Comparison of ENCODE assay signal across 1 cellular context in the genomic region with DNA sequence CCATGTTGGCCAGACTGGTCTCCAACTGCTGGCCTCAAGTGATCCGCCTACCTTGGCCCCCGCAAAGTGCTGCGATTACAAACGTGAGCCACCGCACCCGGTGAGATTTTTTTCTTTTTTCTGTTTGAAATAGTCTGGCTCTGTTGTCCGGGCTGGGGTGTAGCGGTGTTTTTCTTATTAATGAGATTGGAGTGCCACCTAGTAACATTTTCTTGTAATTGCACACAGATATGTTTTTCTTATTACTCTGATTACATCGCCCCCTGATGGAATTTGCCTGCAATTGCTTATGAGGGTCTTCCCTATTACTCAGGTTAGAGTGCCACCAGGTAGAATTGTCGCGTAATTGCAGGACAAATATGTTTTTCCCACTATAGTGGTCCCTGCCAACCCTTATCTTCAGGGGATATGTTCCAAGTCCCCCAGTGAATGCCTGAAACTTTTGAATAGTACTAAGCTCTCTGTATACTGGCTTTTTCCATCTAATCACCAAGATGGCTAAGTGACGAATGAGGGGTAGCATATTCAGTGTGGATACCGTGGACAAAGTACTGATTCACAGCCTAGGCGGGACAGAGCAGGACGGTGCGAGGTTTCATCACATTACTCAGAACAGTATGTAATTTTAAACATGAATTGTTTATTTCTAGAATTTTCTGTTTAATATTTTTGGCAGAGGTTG.
TF ChIP-seq lines count a peak whose summit lies in the region.

No MANE protein-coding gene starts in this region.

TF ChIP-seq in GM23338, 12 proteins besides CTCF, POLR2A, EP300 and RAD21 (continued from another document):
- TF ChIP-seq EZH2phosphoT487 (IDR thresholded peaks at IDR 0.05; ENCODE audit: unreplicated experiment) = no peak
- TF ChIP-seq, protein P1, sequence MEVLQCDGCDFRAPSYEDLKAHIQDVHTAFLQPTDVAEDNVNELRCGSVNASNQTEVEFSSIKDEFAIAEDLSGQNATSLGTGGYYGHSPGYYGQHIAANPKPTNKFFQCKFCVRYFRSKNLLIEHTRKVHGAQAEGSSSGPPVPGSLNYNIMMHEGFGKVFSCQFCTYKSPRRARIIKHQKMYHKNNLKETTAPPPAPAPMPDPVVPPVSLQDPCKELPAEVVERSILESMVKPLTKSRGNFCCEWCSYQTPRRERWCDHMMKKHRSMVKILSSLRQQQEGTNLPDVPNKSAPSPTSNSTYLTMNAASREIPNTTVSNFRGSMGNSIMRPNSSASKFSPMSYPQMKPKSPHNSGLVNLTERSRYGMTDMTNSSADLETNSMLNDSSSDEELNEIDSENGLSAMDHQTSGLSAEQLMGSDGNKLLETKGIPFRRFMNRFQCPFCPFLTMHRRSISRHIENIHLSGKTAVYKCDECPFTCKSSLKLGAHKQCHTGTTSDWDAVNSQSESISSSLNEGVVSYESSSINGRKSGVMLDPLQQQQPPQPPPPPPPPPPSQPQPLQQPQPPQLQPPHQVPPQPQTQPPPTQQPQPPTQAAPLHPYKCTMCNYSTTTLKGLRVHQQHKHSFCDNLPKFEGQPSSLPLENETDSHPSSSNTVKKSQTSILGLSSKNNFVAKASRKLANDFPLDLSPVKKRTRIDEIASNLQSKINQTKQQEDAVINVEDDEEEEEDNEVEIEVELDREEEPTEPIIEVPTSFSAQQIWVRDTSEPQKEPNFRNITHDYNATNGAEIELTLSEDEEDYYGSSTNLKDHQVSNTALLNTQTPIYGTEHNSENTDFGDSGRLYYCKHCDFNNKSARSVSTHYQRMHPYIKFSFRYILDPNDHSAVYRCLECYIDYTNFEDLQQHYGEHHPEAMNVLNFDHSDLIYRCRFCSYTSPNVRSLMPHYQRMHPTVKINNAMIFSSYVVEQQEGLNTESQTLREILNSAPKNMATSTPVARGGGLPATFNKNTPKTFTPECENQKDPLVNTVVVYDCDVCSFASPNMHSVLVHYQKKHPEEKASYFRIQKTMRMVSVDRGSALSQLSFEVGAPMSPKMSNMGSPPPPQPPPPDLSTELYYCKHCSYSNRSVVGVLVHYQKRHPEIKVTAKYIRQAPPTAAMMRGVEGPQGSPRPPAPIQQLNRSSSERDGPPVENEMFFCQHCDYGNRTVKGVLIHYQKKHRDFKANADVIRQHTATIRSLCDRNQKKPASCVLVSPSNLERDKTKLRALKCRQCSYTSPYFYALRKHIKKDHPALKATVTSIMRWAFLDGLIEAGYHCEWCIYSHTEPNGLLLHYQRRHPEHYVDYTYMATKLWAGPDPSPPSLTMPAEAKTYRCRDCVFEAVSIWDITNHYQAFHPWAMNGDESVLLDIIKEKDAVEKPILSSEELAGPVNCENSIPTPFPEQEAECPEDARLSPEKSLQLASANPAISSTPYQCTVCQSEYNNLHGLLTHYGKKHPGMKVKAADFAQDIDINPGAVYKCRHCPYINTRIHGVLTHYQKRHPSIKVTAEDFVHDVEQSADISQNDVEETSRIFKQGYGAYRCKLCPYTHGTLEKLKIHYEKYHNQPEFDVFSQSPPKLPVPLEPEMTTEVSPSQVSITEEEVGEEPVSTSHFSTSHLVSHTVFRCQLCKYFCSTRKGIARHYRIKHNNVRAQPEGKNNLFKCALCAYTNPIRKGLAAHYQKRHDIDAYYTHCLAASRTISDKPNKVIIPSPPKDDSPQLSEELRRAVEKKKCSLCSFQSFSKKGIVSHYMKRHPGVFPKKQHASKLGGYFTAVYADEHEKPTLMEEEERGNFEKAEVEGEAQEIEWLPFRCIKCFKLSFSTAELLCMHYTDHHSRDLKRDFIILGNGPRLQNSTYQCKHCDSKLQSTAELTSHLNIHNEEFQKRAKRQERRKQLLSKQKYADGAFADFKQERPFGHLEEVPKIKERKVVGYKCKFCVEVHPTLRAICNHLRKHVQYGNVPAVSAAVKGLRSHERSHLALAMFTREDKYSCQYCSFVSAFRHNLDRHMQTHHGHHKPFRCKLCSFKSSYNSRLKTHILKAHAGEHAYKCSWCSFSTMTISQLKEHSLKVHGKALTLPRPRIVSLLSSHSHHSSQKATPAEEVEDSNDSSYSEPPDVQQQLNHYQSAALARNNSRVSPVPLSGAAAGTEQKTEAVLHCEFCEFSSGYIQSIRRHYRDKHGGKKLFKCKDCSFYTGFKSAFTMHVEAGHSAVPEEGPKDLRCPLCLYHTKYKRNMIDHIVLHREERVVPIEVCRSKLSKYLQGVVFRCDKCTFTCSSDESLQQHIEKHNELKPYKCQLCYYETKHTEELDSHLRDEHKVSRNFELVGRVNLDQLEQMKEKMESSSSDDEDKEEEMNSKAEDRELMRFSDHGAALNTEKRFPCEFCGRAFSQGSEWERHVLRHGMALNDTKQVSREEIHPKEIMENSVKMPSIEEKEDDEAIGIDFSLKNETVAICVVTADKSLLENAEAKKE (CRISPR knock-in tag; IDR thresholded peaks at IDR 0.05) = no peak
- TF ChIP-seq, protein P2, sequence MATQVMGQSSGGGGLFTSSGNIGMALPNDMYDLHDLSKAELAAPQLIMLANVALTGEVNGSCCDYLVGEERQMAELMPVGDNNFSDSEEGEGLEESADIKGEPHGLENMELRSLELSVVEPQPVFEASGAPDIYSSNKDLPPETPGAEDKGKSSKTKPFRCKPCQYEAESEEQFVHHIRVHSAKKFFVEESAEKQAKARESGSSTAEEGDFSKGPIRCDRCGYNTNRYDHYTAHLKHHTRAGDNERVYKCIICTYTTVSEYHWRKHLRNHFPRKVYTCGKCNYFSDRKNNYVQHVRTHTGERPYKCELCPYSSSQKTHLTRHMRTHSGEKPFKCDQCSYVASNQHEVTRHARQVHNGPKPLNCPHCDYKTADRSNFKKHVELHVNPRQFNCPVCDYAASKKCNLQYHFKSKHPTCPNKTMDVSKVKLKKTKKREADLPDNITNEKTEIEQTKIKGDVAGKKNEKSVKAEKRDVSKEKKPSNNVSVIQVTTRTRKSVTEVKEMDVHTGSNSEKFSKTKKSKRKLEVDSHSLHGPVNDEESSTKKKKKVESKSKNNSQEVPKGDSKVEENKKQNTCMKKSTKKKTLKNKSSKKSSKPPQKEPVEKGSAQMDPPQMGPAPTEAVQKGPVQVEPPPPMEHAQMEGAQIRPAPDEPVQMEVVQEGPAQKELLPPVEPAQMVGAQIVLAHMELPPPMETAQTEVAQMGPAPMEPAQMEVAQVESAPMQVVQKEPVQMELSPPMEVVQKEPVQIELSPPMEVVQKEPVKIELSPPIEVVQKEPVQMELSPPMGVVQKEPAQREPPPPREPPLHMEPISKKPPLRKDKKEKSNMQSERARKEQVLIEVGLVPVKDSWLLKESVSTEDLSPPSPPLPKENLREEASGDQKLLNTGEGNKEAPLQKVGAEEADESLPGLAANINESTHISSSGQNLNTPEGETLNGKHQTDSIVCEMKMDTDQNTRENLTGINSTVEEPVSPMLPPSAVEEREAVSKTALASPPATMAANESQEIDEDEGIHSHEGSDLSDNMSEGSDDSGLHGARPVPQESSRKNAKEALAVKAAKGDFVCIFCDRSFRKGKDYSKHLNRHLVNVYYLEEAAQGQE (IDR thresholded peaks at IDR 0.05; ENCODE audit: unreplicated experiment) = no peak
- no peak for TF ChIP-seq JUNB (IDR thresholded peaks at IDR 0.05; ENCODE audit: unreplicated experiment)
- TF ChIP-seq, protein P3, sequence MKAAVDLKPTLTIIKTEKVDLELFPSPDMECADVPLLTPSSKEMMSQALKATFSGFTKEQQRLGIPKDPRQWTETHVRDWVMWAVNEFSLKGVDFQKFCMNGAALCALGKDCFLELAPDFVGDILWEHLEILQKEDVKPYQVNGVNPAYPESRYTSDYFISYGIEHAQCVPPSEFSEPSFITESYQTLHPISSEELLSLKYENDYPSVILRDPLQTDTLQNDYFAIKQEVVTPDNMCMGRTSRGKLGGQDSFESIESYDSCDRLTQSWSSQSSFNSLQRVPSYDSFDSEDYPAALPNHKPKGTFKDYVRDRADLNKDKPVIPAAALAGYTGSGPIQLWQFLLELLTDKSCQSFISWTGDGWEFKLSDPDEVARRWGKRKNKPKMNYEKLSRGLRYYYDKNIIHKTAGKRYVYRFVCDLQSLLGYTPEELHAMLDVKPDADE (IDR thresholded peaks at IDR 0.05) = no peak
- no peak for TF ChIP-seq CREB1 (CRISPR knock-in tag; IDR thresholded peaks at IDR 0.05; ENCODE audit: low read depth)
- no peak for TF ChIP-seq STAT1 (IDR thresholded peaks at IDR 0.05; ENCODE audit: unreplicated experiment)
- TF ChIP-seq ZNF331 (CRISPR knock-in tag; IDR thresholded peaks at IDR 0.05; ENCODE audit: low read depth) = no peak
